Comparison of ENCODE assay signal across 16 cellular contexts in the genomic region with DNA sequence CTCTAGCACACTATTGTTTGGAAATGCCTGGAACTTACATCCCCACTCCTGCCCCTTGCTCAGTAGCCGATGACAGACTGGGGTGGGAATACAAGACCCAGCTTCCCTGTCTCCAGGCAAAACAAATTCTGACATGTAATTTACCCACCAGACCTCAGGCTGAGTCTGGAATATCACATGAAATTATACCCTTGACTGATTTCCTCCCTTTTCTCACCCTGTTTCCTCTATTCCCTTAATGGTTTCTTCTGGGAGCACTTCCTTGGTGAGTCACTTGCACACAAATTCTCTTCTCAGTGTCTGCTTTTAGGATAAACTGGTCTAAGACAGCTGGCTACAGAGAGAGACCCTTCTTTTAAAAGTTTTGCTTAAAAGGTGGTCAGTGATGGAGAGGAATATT.
"Had no signal": no experiment of that assay in that cellular context is flagged by ENCODE, and none has a peak within 500 bp of the region (broad histone marks: within the 10 kb centered on the region; RNA-seq: fewer than 3 reads in every experiment).

No MANE protein-coding gene starts in this region.

- DNase-seq: activated CD4-positive, alpha-beta T cell treated with anti-CD3 and anti-CD28 coated beads, Interleukin-2, amount 50 U/mL, for 48 hours; activated gamma-delta T cell treated with Interleukin-2 at 50 U/mL for 16 hours; effector memory CD4-positive, alpha-beta T cell; heart right ventricle; immature natural killer cell; left colon; lower lobe of right lung; natural killer cell; retina; stimulated activated naive CD4-positive, alpha-beta T cell treated with Interleukin-2 at 50 U/mL for 16 hours; T-helper 2 cell; thyroid gland had no signal

- H3K4me3 ChIP-seq: cardiac muscle cell, gastroesophageal sphincter, heart right ventricle, lower lobe of right lung, thyroid gland had no signal

- H3K4me1 ChIP-seq: gastroesophageal sphincter, heart right ventricle, lower lobe of right lung, parathyroid adenoma, thyroid gland had no signal

- H3K36me3 ChIP-seq: cardiac muscle cell, gastroesophageal sphincter, heart right ventricle, lower lobe of right lung, thyroid gland had no signal

- H3K9me3 ChIP-seq: gastroesophageal sphincter, heart right ventricle, lower lobe of right lung, thyroid gland had no signal

- H3K27ac ChIP-seq: cardiac muscle cell, gastroesophageal sphincter, heart right ventricle, lower lobe of right lung, parathyroid adenoma, thyroid gland had no signal

- ATAC-seq: activated naive CD4-positive, alpha-beta T cell treated with anti-CD3 and anti-CD28 coated beads, Interleukin-2, amount 50 U/mL, for 72 hours; gastroesophageal sphincter; heart right ventricle; left colon; lower lobe of right lung; natural killer cell had no signal

- H3K27me3 ChIP-seq: cardiac muscle cell, gastroesophageal sphincter, thyroid gland had no signal
